ENCODE assay signal across 8 cellular contexts in genomic region chr1:207825719-207826556, GRCh38.
DNase-seq lines count a peak whose midpoint lies in the region; ATAC-seq, FAIRE-seq and TF ChIP-seq lines count a peak whose summit lies in the region.

No MANE protein-coding gene starts in this region.

- H3K36me3 ChIP-seq in duodenal mucosa (ENCODE audit: control insufficient read depth in 1 of 2, insufficient read depth in 2 of 2, low read length in 2 of 2) (peaks cover 0 to 4% of the 10 kb centered on the region in 2 donors), H7 (replicated peaks; ENCODE audit: control insufficient read depth, insufficient read depth, low read length) (no peaks in the 10 kb centered on the region)

- peak overlapping the region; percentile 86 to 91 for H3K27ac ChIP-seq in A549
- peak overlapping the region; percentile 96 for H3K27ac ChIP-seq in duodenal mucosa (ENCODE audit: low read depth, low read length)

- TF ChIP-seq RAD21 in A549 (conservative IDR thresholded peaks at IDR 0.05 in 1 of 2, IDR thresholded peaks at IDR 0.05 in 1 of 2), result no peak

- POLR2A ChIA-PET in A549 (lab: Yijun Ruan, JAX), result no interaction called here
- POLR2A ChIA-PET in activated CD4-positive, alpha-beta T cell treated with anti-CD3 and anti-CD28 coated beads for 36 hours (lab: Charles Lee), result interaction anchor here (0.6 to 2.1 kb wide), 7 partner anchors 13 to 1081 kb away, joined by 3 to 8 read pairs (median 4); no protein-coding TSS in a partner anchor

- 80% methylated on average over 18 of the region's 18 CpGs for WGBS in A549 (ENCODE audit: missing lambda C conversion rate)

- peak overlapping the region; percentile 95 for H3K4me2 ChIP-seq in A549

- H3K9me3 ChIP-seq in A549, result no peaks in the 10 kb centered on the region
- no peaks in the 10 kb centered on the region for H3K9me3 ChIP-seq in duodenal mucosa (ENCODE audit: control insufficient read depth in 1 of 2, low read length in 2 of 2)

- no peak for TF ChIP-seq EP300 in A549 (IDR thresholded peaks at IDR 0.05)

- CTCF ChIA-PET in A549 (lab: Yijun Ruan, JAX), result interaction anchor here (0.9 to 16.6 kb wide), 8 partner anchors 10 to 138 kb away, joined by 3 to 260 read pairs (median 6); no protein-coding TSS in a partner anchor
- CTCF ChIA-PET in activated CD4-positive, alpha-beta T cell treated with anti-CD3 and anti-CD28 coated beads for 36 hours (lab: Charles Lee), result interaction anchor here (0.7 to 11.2 kb wide), 8 partner anchors 15 to 137 kb away, joined by 3 to 297 read pairs (median 6); no protein-coding TSS in a partner anchor

- DNase-seq in A549 (ENCODE audit: low read depth in 1 of 2, low spot score in 1 of 2) (peak in 1 of 2 experiments; percentile 31), naive B cell (peak; percentile 94), H7 (no peak)
- peak; percentile 94 for DNase-seq in activated CD4-positive, alpha-beta T cell treated with anti-CD3 and anti-CD28 coated beads for 36 hours
- DNase-seq in stimulated activated naive CD8-positive, alpha-beta T cell treated with anti-CD3 and anti-CD28 coated beads, Interleukin-15, amount 100 ng/mL, for 72 hours, result peak; percentile 82 to 92

- H3K27me3 Mint-ChIP-seq in activated CD4-positive, alpha-beta T cell treated with anti-CD3 and anti-CD28 coated beads for 36 hours, result no peaks in the 10 kb centered on the region
- peaks cover 0 to 6% (median 5%) of the 10 kb centered on the region in 3 donors for H3K27me3 Mint-ChIP-seq in naive B cell
- H3K27me3 Mint-ChIP-seq in stimulated activated naive CD8-positive, alpha-beta T cell treated with anti-CD3 and anti-CD28 coated beads, Interleukin-15, amount 100 ng/mL, for 72 hours, result no peaks in the 10 kb centered on the region

- peaks cover 95% of the 10 kb centered on the region for H3K4me1 Mint-ChIP-seq in activated CD4-positive, alpha-beta T cell treated with anti-CD3 and anti-CD28 coated beads for 36 hours
- peaks cover 71 to 92% (median 87%) of the 10 kb centered on the region in 3 donors for H3K4me1 Mint-ChIP-seq in naive B cell
- peaks cover 94% of the 10 kb centered on the region for H3K4me1 Mint-ChIP-seq in stimulated activated naive CD8-positive, alpha-beta T cell treated with anti-CD3 and anti-CD28 coated beads, Interleukin-15, amount 100 ng/mL, for 72 hours

- intact Hi-C loops in activated CD4-positive, alpha-beta T cell treated with anti-CD3 and anti-CD28 coated beads for 36 hours (cut with DNase I, micrococcal nuclease), result loop anchor here (1.0 to 10.0 kb wide), 13 partner anchors 10 to 1929 kb away; partner anchors contain the start of genes CD46 (in 2 of the 2), TRAF3IP3 (in 2 of the 2), CD55 (in 1 of the 2) and YOD1 (in 1 of the 2)

- TF ChIP-seq POLR2A in A549 (IDR thresholded peaks at IDR 0.05; ENCODE audit: low read length), result no peak

- no peaks in the 10 kb centered on the region for H3K9me3 Mint-ChIP-seq in activated CD4-positive, alpha-beta T cell treated with anti-CD3 and anti-CD28 coated beads for 36 hours (ENCODE audit: low read depth)
- peaks cover 0 to 5% (median 2%) of the 10 kb centered on the region in 7 donors for H3K9me3 Mint-ChIP-seq in naive B cell
- no peaks in the 10 kb centered on the region for H3K9me3 Mint-ChIP-seq in stimulated activated naive CD8-positive, alpha-beta T cell treated with anti-CD3 and anti-CD28 coated beads, Interleukin-15, amount 100 ng/mL, for 72 hours

- H3K27me3 ChIP-seq in duodenal mucosa (ENCODE audit: control insufficient read depth in 1 of 2, insufficient read depth in 2 of 2, low read length in 2 of 2) (no peaks in the 10 kb centered on the region), H7 (ENCODE audit: control insufficient read depth, insufficient read depth, low read length) (no peaks in the 10 kb centered on the region)

- peak overlapping the region; percentile 94 for H3K27ac Mint-ChIP-seq in activated CD4-positive, alpha-beta T cell treated with anti-CD3 and anti-CD28 coated beads for 36 hours
- H3K27ac Mint-ChIP-seq in naive B cell, result peak overlapping the region; percentile 97 to 100 (median 99)
- H3K27ac Mint-ChIP-seq in stimulated activated naive CD8-positive, alpha-beta T cell treated with anti-CD3 and anti-CD28 coated beads, Interleukin-15, amount 100 ng/mL, for 72 hours, result peak overlapping the region; percentile 84 to 91

- H3K4me3 Mint-ChIP-seq in activated CD4-positive, alpha-beta T cell treated with anti-CD3 and anti-CD28 coated beads for 36 hours, result peak overlapping the region; percentile 85
- H3K4me3 Mint-ChIP-seq in naive B cell, result peak overlapping the region; percentile 77 to 99 (median 92)
- peak overlapping the region; percentile 69 to 89 for H3K4me3 Mint-ChIP-seq in stimulated activated naive CD8-positive, alpha-beta T cell treated with anti-CD3 and anti-CD28 coated beads, Interleukin-15, amount 100 ng/mL, for 72 hours

- no peak for TF ChIP-seq CTCF in A549 (IDR thresholded peaks at IDR 0.05)

- H3K36me3 Mint-ChIP-seq in activated CD4-positive, alpha-beta T cell treated with anti-CD3 and anti-CD28 coated beads for 36 hours (ENCODE audit: low read depth), result peaks cover 31% of the 10 kb centered on the region
- H3K36me3 Mint-ChIP-seq in naive B cell, result peaks cover 16 to 25% of the 10 kb centered on the region in 2 donors

- H3K4me1 ChIP-seq in A549, result peaks cover 66% of the 10 kb centered on the region
- peaks cover 62 to 64% of the 10 kb centered on the region in 2 donors for H3K4me1 ChIP-seq in duodenal mucosa (ENCODE audit: control insufficient read depth in 1 of 2, insufficient read depth in 2 of 2, low read length in 2 of 2)

- H3K9ac ChIP-seq in duodenal mucosa (ENCODE audit: low read depth in 1 of 2, low read length in 2 of 2), result peak overlapping the region; percentile 71 to 95

- FAIRE-seq in A549 (lab: Jason Lieb, UNC), result no peak

- peak overlapping the region; percentile 24; the same call in 2 of the 3 replicates for H3K4me3 ChIP-seq in A549
- H3K4me3 ChIP-seq in duodenal mucosa (ENCODE audit: low read depth in 1 of 2, low read length in 2 of 2), result peak overlapping the region; percentile 85 to 93
- no peak overlapping the region for H3K4me3 ChIP-seq in H7 (ENCODE audit: insufficient read depth, low read depth, low read length)

- no peak for ATAC-seq in A549
- peak; percentile 55 for ATAC-seq in GM19328 (IDR thresholded peaks at IDR 0.05; ENCODE audit: unreplicated experiment)
- peak; percentile 54 for ATAC-seq in HG03469 (IDR thresholded peaks at IDR 0.05; ENCODE audit: unreplicated experiment)
- ATAC-seq in activated CD4-positive, alpha-beta T cell treated with anti-CD3 and anti-CD28 coated beads for 36 hours, result peak; percentile 80
- ATAC-seq in naive B cell (ENCODE audit: low read depth in 2 of 2), result peak; percentile 69 to 72
- ATAC-seq in stimulated activated naive CD8-positive, alpha-beta T cell treated with anti-CD3 and anti-CD28 coated beads, Interleukin-15, amount 100 ng/mL, for 72 hours, result peak; percentile 87

TF ChIP-seq in A549, 52 proteins besides CTCF, POLR2A, EP300 and RAD21:
- TF ChIP-seq HOXB13 (CRISPR knock-in tag; IDR thresholded peaks at IDR 0.05; ENCODE audit: low read depth) (no peak), NPAS2 (CRISPR knock-in tag; IDR thresholded peaks at IDR 0.05; ENCODE audit: borderline replicate concordance) (no peak), HDAC2 (IDR thresholded peaks at IDR 0.05) (no peak), NFE2L2 (conservative IDR thresholded peaks at IDR 0.05; ENCODE audit: low read length) (no peak), POLR2AphosphoS2 (conservative IDR thresholded peaks at IDR 0.05; ENCODE audit: low read length) (no peak), CBX2 (IDR thresholded peaks at IDR 0.05; ENCODE audit: borderline replicate concordance, low read depth) (no peak), CEBPB (IDR thresholded peaks at IDR 0.05) (no peak), FOSB (CRISPR knock-in tag; IDR thresholded peaks at IDR 0.05) (no peak), HEYL (CRISPR knock-in tag; IDR thresholded peaks at IDR 0.05) (no peak), MAZ (IDR thresholded peaks at IDR 0.05; ENCODE audit: borderline replicate concordance, low read depth, low read length) (no peak), HMGXB4 (CRISPR knock-in tag; IDR thresholded peaks at IDR 0.05; ENCODE audit: borderline replicate concordance) (no peak), RCOR1 (IDR thresholded peaks at IDR 0.05; ENCODE audit: low read depth, low read length) (no peak)
- TF ChIP-seq, protein P1, sequence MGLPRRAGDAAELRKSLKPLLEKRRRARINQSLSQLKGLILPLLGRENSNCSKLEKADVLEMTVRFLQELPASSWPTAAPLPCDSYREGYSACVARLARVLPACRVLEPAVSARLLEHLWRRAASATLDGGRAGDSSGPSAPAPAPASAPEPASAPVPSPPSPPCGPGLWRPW (IDR thresholded peaks at IDR 0.05), result no peak
- TF ChIP-seq, protein P2, sequence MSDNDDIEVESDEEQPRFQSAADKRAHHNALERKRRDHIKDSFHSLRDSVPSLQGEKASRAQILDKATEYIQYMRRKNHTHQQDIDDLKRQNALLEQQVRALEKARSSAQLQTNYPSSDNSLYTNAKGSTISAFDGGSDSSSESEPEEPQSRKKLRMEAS (IDR thresholded peaks at IDR 0.05), result no peak
TF ChIP-seq in A549: peak in this region for 0.

Comparison
In these comparisons a context has a peak if more than half of its experiments do, and no peak if none do; other contexts are left out.
1. ATAC-seq: peak in GM19328 (single experiment), HG03469 (single experiment), activated CD4-positive, alpha-beta T cell treated with anti-CD3 and anti-CD28 coated beads for 36 hours (single experiment), naive B cell (2 of 2) and stimulated activated naive CD8-positive, alpha-beta T cell treated with anti-CD3 and anti-CD28 coated beads, Interleukin-15, amount 100 ng/mL, for 72 hours (single experiment); none in A549 (0 of 2).
2. Peak in every context shown above with its lines, with median percentiles within 50 percentile points of each other: H3K27ac Mint-ChIP-seq and H3K4me3 Mint-ChIP-seq.